10 cellular contexts compared by ENCODE assay signal in genomic region chr3:10941972-10942371, GRCh38. TPM values are rescaled to one million over a fixed set of nuclear protein-coding genes. Genes with fewer than 3 reads are reported as not detected.
A peak's percentile ranks its signal among the peaks of the same experiment; 100 is the strongest.
DNase-seq lines count a peak whose midpoint lies in the region; ATAC-seq and TF ChIP-seq lines count a peak whose summit lies in the region.
"Had no signal": no experiment of that assay in that cellular context is flagged by ENCODE, and none has a peak within 500 bp of the region (broad histone marks: within the 10 kb centered on the region; RNA-seq: fewer than 3 reads in every experiment).

No MANE protein-coding gene starts in this region.

- H3K9me3 ChIP-seq in hepatocyte (ENCODE audit: low read depth) (no peaks in the 10 kb centered on the region), mesenchymal stem cell (ENCODE audit: control insufficient read depth, low read length) (no peaks in the 10 kb centered on the region)

- H3K9me2 ChIP-seq in hepatocyte (replicated peaks; ENCODE audit: insufficient read depth) = no peaks in the 10 kb centered on the region

- H3K79me2 ChIP-seq in hepatocyte = no peaks in the 10 kb centered on the region

- H4K91ac ChIP-seq in mesenchymal stem cell (ENCODE audit: low read length) = no peak overlapping the region

- H2BK5ac ChIP-seq in mesenchymal stem cell (ENCODE audit: low read depth, low read length, poor library complexity, severe bottlenecking) = no peak overlapping the region

- no peak overlapping the region for H2BK15ac ChIP-seq in mesenchymal stem cell (ENCODE audit: low read depth, poor library complexity, severe bottlenecking)

- H2BK12ac ChIP-seq in mesenchymal stem cell (ENCODE audit: low read length in 2 of 2) = no peak overlapping the region

- H3K9ac ChIP-seq in mesenchymal stem cell (ENCODE audit: low read length) = no peak overlapping the region

- no peaks in the 10 kb centered on the region for H3K79me1 ChIP-seq in mesenchymal stem cell (replicated peaks; ENCODE audit: low read length, poor library complexity, severe bottlenecking)

- no peak overlapping the region for H3K18ac ChIP-seq in mesenchymal stem cell (ENCODE audit: low read depth in 1 of 2, low read length in 2 of 2)

- no peak overlapping the region for H3K4me3 ChIP-seq in hepatocyte
- no peak overlapping the region for H3K4me3 ChIP-seq in mesenchymal stem cell (ENCODE audit: insufficient read depth in 1 of 2, low read depth in 1 of 2, low read length in 2 of 2)

- ATAC-seq in stimulated activated naive CD8-positive, alpha-beta T cell treated with anti-CD3 and anti-CD28 coated beads, Interleukin-15, Interleukin-2, amounts not matched to agents 100 U/mL and 50 U/mL, for 24 hours = no peak
- ATAC-seq in GM18868 (IDR thresholded peaks at IDR 0.05; ENCODE audit: unreplicated experiment) = no peak
- ATAC-seq: naive thymus-derived CD8-positive, alpha-beta T cell had no signal

- H4K8ac ChIP-seq in mesenchymal stem cell (ENCODE audit: low read length) = no peak overlapping the region

- H3K27me3 ChIP-seq in hepatocyte (no peaks in the 10 kb centered on the region), mesenchymal stem cell (ENCODE audit: control insufficient read depth in 1 of 2, insufficient read depth in 1 of 2, low read length in 2 of 2) (peaks cover 12 to 80% of the 10 kb centered on the region in 2 experiments)

- no peak overlapping the region for H3K4ac ChIP-seq in mesenchymal stem cell (ENCODE audit: low read depth in 1 of 2, low read length in 2 of 2)

- H2AK5ac ChIP-seq in mesenchymal stem cell (ENCODE audit: low read length, severe bottlenecking) = no peak overlapping the region

- H3K23ac ChIP-seq in mesenchymal stem cell (ENCODE audit: low read length in 2 of 2) = no peak overlapping the region

- H3K4me1 ChIP-seq in hepatocyte (ENCODE audit: insufficient read depth) (no peaks in the 10 kb centered on the region), mesenchymal stem cell (ENCODE audit: control insufficient read depth, insufficient read depth, low read depth, low read length) (no peaks in the 10 kb centered on the region)

- H3K14ac ChIP-seq in mesenchymal stem cell (ENCODE audit: low read length in 2 of 2) = no peak overlapping the region

- 81% methylated on average over 1 of the region's 1 CpG for WGBS in hepatocyte (ENCODE audit: low lambda C conversion rate, missing lambda C conversion rate)
- 0% methylated on average over 1 of the region's 1 CpG for WGBS in mesenchymal stem cell

- DNase-seq in activated T-cell treated with anti-CD3 and anti-CD28 coated beads for 48 hours (ENCODE audit: low read depth) (peak; percentile 23), activated T-cell treated with anti-CD3 and anti-CD28 coated beads for 4 hours (no peak), hepatocyte (ENCODE audit: low spot score) (no peak), mesenchymal stem cell (no peak), HK-2 (ENCODE audit: unreplicated experiment) (no peak)
- DNase-seq in stimulated activated naive CD8-positive, alpha-beta T cell treated with anti-CD3 and anti-CD28 coated beads, Interleukin-15, Interleukin-2, amounts not matched to agents 100 U/mL and 50 U/mL, for 24 hours = peak; percentile 39
- DNase-seq: DMS79 had no signal

- H3K36me3 ChIP-seq in hepatocyte (replicated peaks; ENCODE audit: insufficient read depth, low read depth) (no peaks in the 10 kb centered on the region), mesenchymal stem cell (ENCODE audit: control insufficient read depth in 1 of 2, insufficient read depth in 2 of 2, low read depth in 1 of 2, low read length in 2 of 2) (no peaks in the 10 kb centered on the region)

- H3K4me2 ChIP-seq in hepatocyte (no peak overlapping the region), mesenchymal stem cell (ENCODE audit: low read length, poor library complexity, severe bottlenecking) (no peak overlapping the region)

- TF ChIP-seq CTCF in VCaP (conservative IDR thresholded peaks at IDR 0.05) = peak; percentile 77
- peak; percentile 37 for TF ChIP-seq CTCF in hepatocyte (IDR thresholded peaks at IDR 0.05; ENCODE audit: poor library complexity)

- no peak overlapping the region for H2BK120ac ChIP-seq in mesenchymal stem cell (ENCODE audit: low read depth, low read length)

- H2AFZ ChIP-seq in hepatocyte (no peak overlapping the region), mesenchymal stem cell (ENCODE audit: low read depth, low read length) (no peak overlapping the region)

- no peak overlapping the region for H3K27ac ChIP-seq in VCaP
- H3K27ac ChIP-seq in hepatocyte = no peak overlapping the region
- no peak overlapping the region for H3K27ac ChIP-seq in mesenchymal stem cell (ENCODE audit: low read length, poor library complexity, severe bottlenecking)

- no peaks in the 10 kb centered on the region for H4K20me1 ChIP-seq in hepatocyte (ENCODE audit: insufficient read depth, poor library complexity, severe bottlenecking)

RNA-seq across cellular contexts. Expression of gene SLC6A1, which starts 50.6 kb away (rescaled TPM):
- 3.9 and 5.7 TPM in 2 replicates for total RNA-seq in hepatocyte
- polyA plus RNA-seq in hepatocyte = 1.7 and 3.6 TPM in 2 replicates
- not detected for polyA plus RNA-seq in mesenchymal stem cell (2013, experiment 1 of 2)
- polyA plus RNA-seq in mesenchymal stem cell (2013, experiment 2 of 2) = not detected
- total RNA-seq: naive thymus-derived CD8-positive, alpha-beta T cell had no signal
- polyA plus RNA-seq: naive thymus-derived CD8-positive, alpha-beta T cell had no signal

Comparison
In these comparisons a context has a peak if more than half of its experiments do, and no peak if none do; other contexts are left out.
1. DNase-seq: peak in activated T-cell treated with anti-CD3 and anti-CD28 coated beads for 48 hours (single experiment) and stimulated activated naive CD8-positive, alpha-beta T cell treated with anti-CD3 and anti-CD28 coated beads, Interleukin-15, Interleukin-2, amounts not matched to agents 100 U/mL and 50 U/mL, for 24 hours (single experiment); none in activated T-cell treated with anti-CD3 and anti-CD28 coated beads for 4 hours (single experiment), hepatocyte (single experiment), mesenchymal stem cell (single experiment) and HK-2 (single experiment).